ENCODE assay signal across 17 cellular contexts in the genomic region with DNA sequence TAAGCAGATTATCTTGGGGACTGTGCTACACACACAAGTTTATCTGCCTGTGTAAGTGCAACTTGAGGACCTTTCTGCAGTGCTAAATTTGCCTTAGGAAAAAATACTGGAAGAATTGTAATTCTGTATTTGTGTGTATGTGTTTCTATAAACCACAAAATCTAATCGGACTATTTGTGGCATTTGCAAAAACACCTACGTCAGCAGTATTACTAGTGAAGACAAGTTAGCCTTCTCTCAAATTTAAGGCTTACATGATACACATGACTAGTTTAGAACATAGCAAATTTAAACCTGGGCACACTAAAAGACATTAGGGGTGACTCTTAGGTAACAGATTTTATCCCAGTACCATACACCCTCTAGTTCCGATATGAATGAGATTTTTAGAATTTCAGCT.
"Had no signal": no experiment of that assay in that cellular context is flagged by ENCODE, and none has a peak within 500 bp of the region (broad histone marks: within the 10 kb centered on the region; RNA-seq: fewer than 3 reads in every experiment).

No MANE protein-coding gene starts in this region.

- H3K9me3 ChIP-seq: gastrocnemius medialis, heart right ventricle, mucosa of descending colon, right atrium auricular region had no signal

- FAIRE-seq: colon, endothelial cell of umbilical vein, islet of Langerhans, small intestine had no signal

- H3K4me1 ChIP-seq: gastrocnemius medialis, right atrium auricular region had no signal

- ATAC-seq: effector memory CD8-positive, alpha-beta T cell; gastrocnemius medialis; heart right ventricle; left lobe of liver; mucosa of descending colon; naive thymus-derived CD8-positive, alpha-beta T cell had no signal

- H3K4me3 Mint-ChIP-seq: dendritic cell treated with granulocyte-macrophage colony-stimulating factor and Interleukin-4, amounts not matched to agents 40 ng/mL and 50 ng/mL, for 4 days; effector memory CD8-positive, alpha-beta T cell; naive thymus-derived CD8-positive, alpha-beta T cell had no signal

- H3K36me3 Mint-ChIP-seq: naive thymus-derived CD8-positive, alpha-beta T cell had no signal

- H3K36me3 ChIP-seq: gastrocnemius medialis, heart right ventricle, right atrium auricular region had no signal

- H3K9me3 Mint-ChIP-seq: dendritic cell treated with granulocyte-macrophage colony-stimulating factor and Interleukin-4, amounts not matched to agents 40 ng/mL and 50 ng/mL, for 4 days; effector memory CD8-positive, alpha-beta T cell; naive thymus-derived CD8-positive, alpha-beta T cell had no signal

- DNase-seq: effector memory CD8-positive, alpha-beta T cell; gastrocnemius medialis; heart right ventricle; hypothalamus; mucosa of descending colon; naive thymus-derived CD8-positive, alpha-beta T cell; posterior cingulate gyrus; small intestine; stimulated activated CD4-positive, alpha-beta T cell treated with anti-CD3 and anti-CD28 coated beads, Interleukin-12 subunit alpha, Interleukin-12 subunit beta, amount 100 ng/mL, for 4 hours; stimulated activated naive CD4-positive, alpha-beta T cell; trophoblast cell had no signal

- H3K27me3 ChIP-seq: gastrocnemius medialis, heart right ventricle, right atrium auricular region had no signal

- H3K27me3 Mint-ChIP-seq: dendritic cell treated with granulocyte-macrophage colony-stimulating factor and Interleukin-4, amounts not matched to agents 40 ng/mL and 50 ng/mL, for 4 days had no signal

- H3K27ac ChIP-seq: gastrocnemius medialis, heart right ventricle, right atrium auricular region had no signal

- H3K27ac Mint-ChIP-seq: dendritic cell treated with granulocyte-macrophage colony-stimulating factor and Interleukin-4, amounts not matched to agents 40 ng/mL and 50 ng/mL, for 4 days; effector memory CD8-positive, alpha-beta T cell had no signal

- H3K4me3 ChIP-seq: gastrocnemius medialis, heart right ventricle, mucosa of descending colon, right atrium auricular region had no signal
